Comparison of ENCODE assay signal across 27 cellular contexts in genomic region chr2:101714098-101714497, GRCh38. TPM values are rescaled to one million over a fixed set of nuclear protein-coding genes. Genes with fewer than 3 reads are reported as not detected.
DNase-seq lines count a peak whose midpoint lies in the region; ATAC-seq and TF ChIP-seq lines count a peak whose summit lies in the region.
"Had no signal": no experiment of that assay in that cellular context is flagged by ENCODE, and none has a peak within 500 bp of the region (broad histone marks: within the 10 kb centered on the region; RNA-seq: fewer than 3 reads in every experiment).

No MANE protein-coding gene starts in this region.

- POLR2A ChIA-PET in CD8-positive, alpha-beta T cell (lab: Charles Lee): no interaction called here
- POLR2A ChIA-PET in HEK293T (lab: Yijun Ruan, JAX): no interaction called here

- H3K9me3 ChIP-seq in BLaER1: peaks cover 6% of the 10 kb centered on the region; the same call in 1 of the 2 replicates
- no peaks in the 10 kb centered on the region for H3K9me3 ChIP-seq in CD8-positive, alpha-beta T cell (ENCODE audit: low read length)
- H3K9me3 ChIP-seq: lower lobe of right lung, stomach, tibial nerve had no signal

- H3K27me3 ChIP-seq in BLaER1: no peaks in the 10 kb centered on the region
- H3K27me3 ChIP-seq in CD8-positive, alpha-beta T cell (ENCODE audit: insufficient read depth, low read length): no peaks in the 10 kb centered on the region
- H3K27me3 ChIP-seq: neural progenitor cell, stomach, tibial nerve had no signal

- peaks cover 78% of the 10 kb centered on the region for H3K4me1 Mint-ChIP-seq in CD8-positive, alpha-beta T cell (ENCODE audit: low read depth)
- peaks cover 91% of the 10 kb centered on the region for H3K4me1 Mint-ChIP-seq in activated naive CD8-positive, alpha-beta T cell treated with anti-CD3 and anti-CD28 coated beads, Interleukin-2, amount 50 U/mL, for 24 hours

- peak overlapping the region; percentile 77 for H3K27ac Mint-ChIP-seq in CD8-positive, alpha-beta T cell
- peak overlapping the region; percentile 24 for H3K27ac Mint-ChIP-seq in activated naive CD8-positive, alpha-beta T cell treated with anti-CD3 and anti-CD28 coated beads, Interleukin-2, amount 50 U/mL, for 24 hours
- H3K27ac Mint-ChIP-seq: HFFc6, neural progenitor cell, progenitor cell of endocrine pancreas had no signal

- no peak overlapping the region for H3K4me3 Mint-ChIP-seq in CD8-positive, alpha-beta T cell
- H3K4me3 Mint-ChIP-seq in activated naive CD8-positive, alpha-beta T cell treated with anti-CD3 and anti-CD28 coated beads, Interleukin-2, amount 50 U/mL, for 24 hours: no peak overlapping the region
- H3K4me3 Mint-ChIP-seq: activated T-cell treated with anti-CD3 and anti-CD28 coated beads, Interleukin-2, amount 50 U/mL, for 24 hours; CD8-positive, alpha-beta memory T cell; central memory CD8-positive, alpha-beta T cell; HFFc6; neural progenitor cell had no signal

- no peaks in the 10 kb centered on the region for H3K9me3 Mint-ChIP-seq in CD8-positive, alpha-beta T cell
- H3K9me3 Mint-ChIP-seq in activated naive CD8-positive, alpha-beta T cell treated with anti-CD3 and anti-CD28 coated beads, Interleukin-2, amount 50 U/mL, for 24 hours: peaks cover 4% of the 10 kb centered on the region
- H3K9me3 Mint-ChIP-seq: CD8-positive, alpha-beta memory T cell; central memory CD8-positive, alpha-beta T cell; HFFc6 had no signal

- H3K36me3 ChIP-seq in BLaER1: peaks cover 61% of the 10 kb centered on the region
- no peaks in the 10 kb centered on the region for H3K36me3 ChIP-seq in CD8-positive, alpha-beta T cell (ENCODE audit: insufficient read depth, low read length)
- H3K36me3 ChIP-seq: lower lobe of right lung, neural progenitor cell, stomach, tibial nerve had no signal

- no peak for TF ChIP-seq CTCF in CD8-positive, alpha-beta T cell (IDR thresholded peaks at IDR 0.05)

- CTCF ChIA-PET in CD8-positive, alpha-beta T cell (lab: Charles Lee): interaction anchor here (1.0 kb wide), 1 partner anchor 8 kb away, joined by 3 read pairs; no protein-coding TSS in a partner anchor
- CTCF ChIA-PET in HEK293T (lab: Yijun Ruan, JAX): no interaction called here

- H3K27me3 Mint-ChIP-seq in CD8-positive, alpha-beta T cell (ENCODE audit: low read depth): no peaks in the 10 kb centered on the region
- no peaks in the 10 kb centered on the region for H3K27me3 Mint-ChIP-seq in activated naive CD8-positive, alpha-beta T cell treated with anti-CD3 and anti-CD28 coated beads, Interleukin-2, amount 50 U/mL, for 24 hours
- H3K27me3 Mint-ChIP-seq: activated T-cell treated with anti-CD3 and anti-CD28 coated beads, Interleukin-2, amount 50 U/mL, for 24 hours; CD8-positive, alpha-beta memory T cell; central memory CD8-positive, alpha-beta T cell; progenitor cell of endocrine pancreas had no signal

- intact Hi-C loops in CD8-positive, alpha-beta T cell (cut with DNase I, micrococcal nuclease): loop anchor here in 1 of 2 experiments (10.0 kb wide), 1 partner anchor 1129 kb away; no protein-coding TSS in a partner anchor

- no peak overlapping the region; the same call in 1 of the 2 replicates for H3K27ac ChIP-seq in BLaER1
- no peak overlapping the region for H3K27ac ChIP-seq in CD8-positive, alpha-beta T cell (ENCODE audit: low read depth, low read length)
- H3K27ac ChIP-seq: lower lobe of right lung, neural progenitor cell had no signal

- H3K4me1 ChIP-seq in BLaER1: peaks cover 78% of the 10 kb centered on the region
- peaks cover 90% of the 10 kb centered on the region for H3K4me1 ChIP-seq in CD8-positive, alpha-beta T cell (ENCODE audit: insufficient read depth, low read length)

- H4K20me1 ChIP-seq in BLaER1: peaks cover 98% of the 10 kb centered on the region

- H3K4me3 ChIP-seq in BLaER1: no peak overlapping the region
- H3K4me3 ChIP-seq in CD8-positive, alpha-beta T cell (ENCODE audit: low read depth, low read length): no peak overlapping the region
- H3K4me3 ChIP-seq: lower lobe of right lung, neural progenitor cell, stomach, tibial nerve had no signal

- H3K9ac ChIP-seq in BLaER1: no peak overlapping the region
- H3K9ac ChIP-seq: neural progenitor cell had no signal

- peaks cover 2% of the 10 kb centered on the region for H3K36me3 Mint-ChIP-seq in CD8-positive, alpha-beta T cell
- H3K36me3 Mint-ChIP-seq in activated naive CD8-positive, alpha-beta T cell treated with anti-CD3 and anti-CD28 coated beads, Interleukin-2, amount 50 U/mL, for 24 hours (ENCODE audit: low read depth): peaks cover 2% of the 10 kb centered on the region

- ATAC-seq in CD8-positive, alpha-beta T cell: no peak
- no peak for ATAC-seq in activated naive CD8-positive, alpha-beta T cell treated with anti-CD3 and anti-CD28 coated beads, Interleukin-2, amount 50 U/mL, for 24 hours
- no peak for ATAC-seq in GM18520 (IDR thresholded peaks at IDR 0.05; ENCODE audit: unreplicated experiment)
- ATAC-seq: activated naive CD4-positive, alpha-beta T cell treated with anti-CD3 and anti-CD28 coated beads, Interleukin-2, amount 50 U/mL, for 72 hours; lower lobe of right lung; PC-3; sciatic nerve had no signal

- no peak for DNase-seq in CD8-positive, alpha-beta T cell
- DNase-seq in NOMO-1 treated with dmso at 0.1 percent for 144 hours (lab: John Stamatoyannopoulos, UW; ENCODE audit: unreplicated experiment): peak; percentile 47
- DNase-seq in activated naive CD8-positive, alpha-beta T cell treated with anti-CD3 and anti-CD28 coated beads, Interleukin-2, amount 50 U/mL, for 24 hours: no peak
- no peak for DNase-seq in NCI-H2171 (lab: John Stamatoyannopoulos, UW)
- no peak for DNase-seq in HEK293T (ENCODE audit: extremely low spot score)
- no peak for DNase-seq in foreskin melanocyte
- DNase-seq: activated CD8-positive, alpha-beta memory T cell treated with anti-CD3 and anti-CD28 coated beads for 24 hours; activated T-cell treated with anti-CD3 and anti-CD28 coated beads, Interleukin-2, amount 50 U/mL, for 24 hours; CD8-positive, alpha-beta memory T cell; DMS153; HFFc6; lower lobe of right lung; NCI-H1092 treated with DMSO at 0.1 percent for 48 hours; NCI-H2029; NCI-H2227 treated with DMSO at 0.1 percent for 48 hours; PC-3; Right ventricle myocardium superior; stomach; T-helper 1 cell had no signal

- peak overlapping the region; percentile 8; the same call in 1 of the 2 replicates for H3K4me2 ChIP-seq in BLaER1
- H3K4me2 ChIP-seq: neural progenitor cell had no signal

TF ChIP-seq in HEK293T, 16 proteins besides CTCF, POLR2A, EP300 and RAD21:
- no peak for TF ChIP-seq PKNOX1 (IDR thresholded peaks at IDR 0.05)
- no peak for TF ChIP-seq NFRKB (IDR thresholded peaks at IDR 0.05)

RNA-seq across cellular contexts. Expression of gene MAP4K4, which starts 16.6 kb away (rescaled TPM):
- total RNA-seq in CD8-positive, alpha-beta T cell: 10 to 100 TPM; 72.4 TPM
